9 cellular contexts compared by ENCODE assay signal in genomic region chr16:10870137-10870776, GRCh38. TPM values are rescaled to one million over a fixed set of nuclear protein-coding genes. Genes with fewer than 3 reads are reported as not detected.
DNase-seq lines count a peak whose midpoint lies in the region; ATAC-seq and TF ChIP-seq lines count a peak whose summit lies in the region.
"Had no signal": no experiment of that assay in that cellular context is flagged by ENCODE, and none has a peak within 500 bp of the region (broad histone marks: within the 10 kb centered on the region; RNA-seq: fewer than 3 reads in every experiment).

No MANE protein-coding gene starts in this region.

- no peaks in the 10 kb centered on the region for H4K20me1 ChIP-seq in PC-3 (ENCODE audit: low read length)

- no peaks in the 10 kb centered on the region for H3F3A ChIP-seq in PC-3 (ENCODE audit: low read length, unreplicated experiment)

- H3K9me3 Mint-ChIP-seq in naive B cell: no peaks in the 10 kb centered on the region
- H3K9me3 Mint-ChIP-seq: naive thymus-derived CD8-positive, alpha-beta T cell had no signal

- no peaks in the 10 kb centered on the region for H3K27me3 ChIP-seq in PC-3 (ENCODE audit: low read length)
- H3K27me3 ChIP-seq in MG63: peaks cover 26% of the 10 kb centered on the region
- H3K27me3 ChIP-seq in HAP-1 (ENCODE audit: low read depth): no peaks in the 10 kb centered on the region

- H3K36me3 ChIP-seq in PC-3 (ENCODE audit: low read depth, low read length) (no peaks in the 10 kb centered on the region), MG63 (no peaks in the 10 kb centered on the region), HAP-1 (replicated peaks) (no peaks in the 10 kb centered on the region)

- H3K27ac ChIP-seq in PC-3 (ENCODE audit: low read length): 0 out of 2 replicates have a peak overlapping the region, but pooled peaks have one; percentile 80

- TF ChIP-seq CTCF in GM12865 (IDR thresholded peaks at IDR 0.05; ENCODE audit: insufficient read depth, low read depth, low read length, missing control alignments): no peak
- no peak for TF ChIP-seq CTCF in PC-3 (conservative IDR thresholded peaks at IDR 0.05; ENCODE audit: low read depth, low read length)

- POLR2A ChIA-PET in PC-3 (lab: Charles Lee; ENCODE audit: unreplicated experiment): no interaction called here

- H3K27ac Mint-ChIP-seq in naive B cell: peak overlapping the region in 5 of 6 donors; percentile 92 to 99 (median 98)

- H3K4me3 ChIP-seq in GM12865 (ENCODE audit: low read depth, low read length): no peak overlapping the region
- no peak overlapping the region for H3K4me3 ChIP-seq in PC-3 (ENCODE audit: low read length)
- no peak overlapping the region for H3K4me3 ChIP-seq in MG63
- H3K4me3 ChIP-seq in HAP-1: no peak overlapping the region

- no peak overlapping the region for H2AFZ ChIP-seq in PC-3 (ENCODE audit: low read length)

- H3K4me3 Mint-ChIP-seq in naive B cell: peak overlapping the region; percentile 54 to 94 (median 85)

- no peak overlapping the region for H3K4me2 ChIP-seq in PC-3 (ENCODE audit: low read length)

- no peaks in the 10 kb centered on the region for H3K36me3 Mint-ChIP-seq in naive B cell
- H3K36me3 Mint-ChIP-seq: naive thymus-derived CD8-positive, alpha-beta T cell had no signal

- intact Hi-C loops in PC-3 (cut with micrococcal nuclease): no loop called here

- H3K4me1 Mint-ChIP-seq in naive B cell: peaks cover 72 to 95% (median 94%) of the 10 kb centered on the region in 3 donors

- H3K9me2 ChIP-seq in PC-3 (replicated peaks; ENCODE audit: low read length): no peaks in the 10 kb centered on the region

- no peak overlapping the region for H3K9ac ChIP-seq in PC-3 (ENCODE audit: low read length)

- peak; percentile 32 for ATAC-seq in GM21737 (IDR thresholded peaks at IDR 0.05; ENCODE audit: unreplicated experiment)
- no peak for ATAC-seq in PC-3
- ATAC-seq in naive B cell (ENCODE audit: low read depth in 2 of 2): peak; percentile 56 to 60

- H3K4me1 ChIP-seq in PC-3 (ENCODE audit: insufficient read depth, low read length) (peaks cover 20% of the 10 kb centered on the region), HAP-1 (no peaks in the 10 kb centered on the region)

- DNase-seq in GM12865 (ENCODE audit: low read depth): peak; percentile 86
- DNase-seq in PC-3: no peak
- DNase-seq in naive B cell: peak; percentile 69
- DNase-seq in NCI-H345 treated with DMSO at 0.1 percent for 48 hours (lab: John Stamatoyannopoulos, UW; ENCODE audit: unreplicated experiment): no peak
- DNase-seq in MG63: no peak
- DNase-seq in HuH-7 (ENCODE audit: low spot score): no peak
- DNase-seq in HAP-1 (ENCODE audit: low spot score in 2 of 2): no peak
- DNase-seq: naive thymus-derived CD8-positive, alpha-beta T cell had no signal

- no peaks in the 10 kb centered on the region for H3K79me2 ChIP-seq in PC-3 (ENCODE audit: low read length)

- CTCF ChIA-PET in PC-3 (lab: Charles Lee): no interaction called here

- in situ Hi-C loops in HAP-1 (cut with MboI; ENCODE audit: low sequenced_read_pairs): no loop called here

- H3K9me3 ChIP-seq in PC-3 (ENCODE audit: low read length): no peaks in the 10 kb centered on the region
- H3K9me3 ChIP-seq in MG63: no peaks in the 10 kb centered on the region
- no peaks in the 10 kb centered on the region for H3K9me3 ChIP-seq in HAP-1

- BruUV-seq in PC-3 (replicated peaks; lab: Mats Ljungman, UMichigan): no TSS peak

- no peaks in the 10 kb centered on the region for H3K27me3 Mint-ChIP-seq in naive B cell

RNA-seq across cellular contexts. Expression of gene CIITA, which starts 6.7 kb away (rescaled TPM):
- not detected in 2 replicates for total RNA-seq in PC-3 (2014; rRNA removed)
- polyA plus RNA-seq in naive B cell (ENCODE audit: low read depth in 6 of 6): 100 to 1,000 TPM; 130 to 259 (median 150) TPM
- total RNA-seq in MG63 (2014; rRNA removed; shearing (Covaris generic); ENCODE audit: low replicate concordance): not detected in 2 replicates

RNA-seq across cellular contexts. Expression of gene TVP23A, which starts 51.7 kb away (rescaled TPM):
- total RNA-seq in PC-3 (2014; rRNA removed): not detected in 2 replicates
- under 1 TPM in 5 of 6 donors, not detected in 1; 0.27 to 0.82 (median 0.36) TPM for polyA plus RNA-seq in naive B cell (ENCODE audit: low read depth in 6 of 6)
- not detected in 2 replicates for total RNA-seq in MG63 (2014; rRNA removed; shearing (Covaris generic); ENCODE audit: low replicate concordance)
- total RNA-seq: naive thymus-derived CD8-positive, alpha-beta T cell had no signal

Comparison
In these comparisons a context has a peak if more than half of its experiments do, and no peak if none do; other contexts are left out.
1. DNase-seq: peak in GM12865 (single experiment) and naive B cell (single experiment); none in PC-3 (single experiment), NCI-H345 treated with DMSO at 0.1 percent for 48 hours (single experiment), MG63 (single experiment), HuH-7 (single experiment) and HAP-1 (0 of 2).